Comparison of ENCODE assay signal across 17 cellular contexts in the genomic region with DNA sequence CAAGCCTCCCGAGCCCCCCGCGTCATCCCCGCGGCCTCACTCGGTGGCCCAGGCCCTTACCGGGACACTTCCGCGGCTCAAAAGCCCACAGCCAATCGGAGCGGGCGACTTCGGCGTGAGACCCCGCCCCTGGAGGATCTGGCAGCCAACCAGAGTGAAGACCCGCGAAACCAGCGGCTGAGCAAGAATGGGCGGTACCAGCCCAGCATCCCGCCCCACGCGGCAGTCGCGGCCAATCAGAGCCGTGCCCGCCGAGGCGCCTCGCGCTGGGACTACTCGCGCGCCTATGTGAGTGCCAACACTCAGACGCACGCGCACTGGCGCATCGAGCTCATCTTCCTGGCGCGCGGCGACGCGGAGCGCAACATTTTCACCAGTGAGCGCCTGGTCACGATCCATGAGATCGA. TPM values are rescaled to one million over a fixed set of nuclear protein-coding genes. Genes with fewer than 3 reads are reported as not detected.
DNase-seq lines count a peak whose midpoint lies in the region; ATAC-seq lines count a peak whose summit lies in the region.
"Had no signal": no experiment of that assay in that cellular context is flagged by ENCODE, and none has a peak within 500 bp of the region (broad histone marks: within the 10 kb centered on the region; RNA-seq: fewer than 3 reads in every experiment).

No MANE protein-coding gene starts in this region.

- no peaks in the 10 kb centered on the region for H3K4me1 Mint-ChIP-seq in activated CD4-positive, alpha-beta T cell treated with anti-CD3 and anti-CD28 coated beads, Interleukin-2, amount 10 ng/mL, durations not matched to agents 7 days and 5 days
- H3K4me1 Mint-ChIP-seq in activated CD4-positive, alpha-beta T cell treated with anti-CD3 and anti-CD28 coated beads, Interleukin-2, amount 10 ng/mL, durations not matched to agents 24 days and 14 days: no peaks in the 10 kb centered on the region
- no peaks in the 10 kb centered on the region for H3K4me1 Mint-ChIP-seq in activated T-cell treated with anti-CD3 and anti-CD28 coated beads, Interleukin-2, amount 50 U/mL, for 24 hours (ENCODE audit: low read depth)
- H3K4me1 Mint-ChIP-seq: nephron had no signal

- POLR2A ChIA-PET in activated CD4-positive, alpha-beta T cell treated with anti-CD3 and anti-CD28 coated beads, Interleukin-2, amount 10 ng/mL, durations not matched to agents 7 days and 5 days (lab: Charles Lee): interaction anchor here (0.6 kb wide), 1 partner anchor 134 kb away, joined by 6 read pairs; no protein-coding TSS in a partner anchor

- intact Hi-C loops in activated CD4-positive, alpha-beta T cell treated with anti-CD3 and anti-CD28 coated beads, Interleukin-2, amount 10 ng/mL, durations not matched to agents 24 days and 14 days (cut with micrococcal nuclease): no loop called here
- intact Hi-C loops in cardiac septum (cut with DNase I) (no loop called here), sciatic nerve (cut with DNase I) (no loop called here)

- peaks cover 37% of the 10 kb centered on the region for H3K9me3 Mint-ChIP-seq in activated CD4-positive, alpha-beta T cell treated with anti-CD3 and anti-CD28 coated beads, Interleukin-2, amount 10 ng/mL, durations not matched to agents 7 days and 5 days
- peaks cover 33% of the 10 kb centered on the region for H3K9me3 Mint-ChIP-seq in activated CD4-positive, alpha-beta T cell treated with anti-CD3 and anti-CD28 coated beads, Interleukin-2, amount 10 ng/mL, durations not matched to agents 24 days and 14 days
- peaks cover 39% of the 10 kb centered on the region for H3K9me3 Mint-ChIP-seq in activated T-cell treated with anti-CD3 and anti-CD28 coated beads, Interleukin-2, amount 50 U/mL, for 24 hours

- CTCF ChIA-PET in activated CD4-positive, alpha-beta T cell treated with anti-CD3 and anti-CD28 coated beads, Interleukin-2, amount 10 ng/mL, durations not matched to agents 7 days and 5 days (lab: Charles Lee): no interaction called here

- H3K4me3 Mint-ChIP-seq in activated CD4-positive, alpha-beta T cell treated with anti-CD3 and anti-CD28 coated beads, Interleukin-2, amount 10 ng/mL, durations not matched to agents 7 days and 5 days: peak overlapping the region; percentile 32
- no peak overlapping the region for H3K4me3 Mint-ChIP-seq in activated CD4-positive, alpha-beta T cell treated with anti-CD3 and anti-CD28 coated beads, Interleukin-2, amount 10 ng/mL, durations not matched to agents 24 days and 14 days
- peak overlapping the region; percentile 43 for H3K4me3 Mint-ChIP-seq in activated T-cell treated with anti-CD3 and anti-CD28 coated beads, Interleukin-2, amount 50 U/mL, for 24 hours
- H3K4me3 Mint-ChIP-seq: nephron had no signal

- peak; percentile 95 for ATAC-seq in sciatic nerve
- no peak for ATAC-seq in HG02938 (IDR thresholded peaks at IDR 0.05; ENCODE audit: unreplicated experiment)
- ATAC-seq in GM19035 (IDR thresholded peaks at IDR 0.05; ENCODE audit: unreplicated experiment): no peak
- ATAC-seq: A549 had no signal

- H3K36me3 Mint-ChIP-seq in activated CD4-positive, alpha-beta T cell treated with anti-CD3 and anti-CD28 coated beads, Interleukin-2, amount 10 ng/mL, durations not matched to agents 7 days and 5 days (ENCODE audit: low read depth): peaks cover 5% of the 10 kb centered on the region
- peaks cover 2% of the 10 kb centered on the region for H3K36me3 Mint-ChIP-seq in activated CD4-positive, alpha-beta T cell treated with anti-CD3 and anti-CD28 coated beads, Interleukin-2, amount 10 ng/mL, durations not matched to agents 24 days and 14 days (ENCODE audit: low read depth)
- H3K36me3 Mint-ChIP-seq in activated T-cell treated with anti-CD3 and anti-CD28 coated beads, Interleukin-2, amount 50 U/mL, for 24 hours (ENCODE audit: low read depth): peaks cover 9% of the 10 kb centered on the region

- H3K27me3 Mint-ChIP-seq in activated CD4-positive, alpha-beta T cell treated with anti-CD3 and anti-CD28 coated beads, Interleukin-2, amount 10 ng/mL, durations not matched to agents 7 days and 5 days: peaks cover 11% of the 10 kb centered on the region
- H3K27me3 Mint-ChIP-seq in activated CD4-positive, alpha-beta T cell treated with anti-CD3 and anti-CD28 coated beads, Interleukin-2, amount 10 ng/mL, durations not matched to agents 24 days and 14 days: peaks cover 3% of the 10 kb centered on the region
- peaks cover 31% of the 10 kb centered on the region for H3K27me3 Mint-ChIP-seq in activated T-cell treated with anti-CD3 and anti-CD28 coated beads, Interleukin-2, amount 50 U/mL, for 24 hours

- DNase-seq in activated CD4-positive, alpha-beta T cell treated with anti-CD3 and anti-CD28 coated beads, Interleukin-2, amount 10 ng/mL, durations not matched to agents 7 days and 5 days: peak; percentile 22
- DNase-seq in activated CD4-positive, alpha-beta T cell treated with anti-CD3 and anti-CD28 coated beads, Interleukin-2, amount 10 ng/mL, durations not matched to agents 24 days and 14 days: no peak
- peak; percentile 39 for DNase-seq in activated T-cell treated with anti-CD3 and anti-CD28 coated beads, Interleukin-2, amount 50 U/mL, for 24 hours
- peak; percentile 74 for DNase-seq in cardiac septum (ENCODE audit: low spot score)
- peak; percentile 66 for DNase-seq in sciatic nerve (ENCODE audit: low spot score)
- no peak for DNase-seq in NCI-H1694 (lab: John Stamatoyannopoulos, UW)
- DNase-seq: activated CD8-positive, alpha-beta memory T cell treated with anti-CD3 and anti-CD28 coated beads, Interleukin-2, amount 50 U/mL, for 48 hours; Caco-2; effector CD8-positive, alpha-beta T cell; glutamatergic neuron; IMR-90; NCI-H524 treated with DMSO at 0.1 percent for 48 hours; thyroid gland had no signal

- H3K27ac Mint-ChIP-seq in activated CD4-positive, alpha-beta T cell treated with anti-CD3 and anti-CD28 coated beads, Interleukin-2, amount 10 ng/mL, durations not matched to agents 7 days and 5 days: peak overlapping the region; percentile 22
- H3K27ac Mint-ChIP-seq in activated CD4-positive, alpha-beta T cell treated with anti-CD3 and anti-CD28 coated beads, Interleukin-2, amount 10 ng/mL, durations not matched to agents 24 days and 14 days: no peak overlapping the region
- no peak overlapping the region for H3K27ac Mint-ChIP-seq in activated T-cell treated with anti-CD3 and anti-CD28 coated beads, Interleukin-2, amount 50 U/mL, for 24 hours
- H3K27ac Mint-ChIP-seq: nephron had no signal

RNA-seq across cellular contexts. Expression of a gene that starts 22.5 kb away (rescaled TPM):
- total RNA-seq in activated CD4-positive, alpha-beta T cell treated with anti-CD3 and anti-CD28 coated beads, Interleukin-2, amount 10 ng/mL, durations not matched to agents 7 days and 5 days: under 1 TPM; 0.92 TPM
- total RNA-seq in activated CD4-positive, alpha-beta T cell treated with anti-CD3 and anti-CD28 coated beads, Interleukin-2, amount 10 ng/mL, durations not matched to agents 24 days and 14 days: 0.23 and 0.31 TPM in 2 replicates
- total RNA-seq in cardiac septum: 0.05 TPM
- 0.18 TPM for total RNA-seq in sciatic nerve
- total RNA-seq: IMR-90, thyroid gland had no signal

Comparison
In these comparisons a context has a peak if more than half of its experiments do, and no peak if none do; other contexts are left out.
1. DNase-seq: peak in activated CD4-positive, alpha-beta T cell treated with anti-CD3 and anti-CD28 coated beads, Interleukin-2, amount 10 ng/mL, durations not matched to agents 7 days and 5 days (single experiment), activated T-cell treated with anti-CD3 and anti-CD28 coated beads, Interleukin-2, amount 50 U/mL, for 24 hours (single experiment), cardiac septum (single experiment) and sciatic nerve (single experiment); none in activated CD4-positive, alpha-beta T cell treated with anti-CD3 and anti-CD28 coated beads, Interleukin-2, amount 10 ng/mL, durations not matched to agents 24 days and 14 days (single experiment) and NCI-H1694 (single experiment).